Comparison of ENCODE assay signal across 23 cellular contexts in the genomic region with DNA sequence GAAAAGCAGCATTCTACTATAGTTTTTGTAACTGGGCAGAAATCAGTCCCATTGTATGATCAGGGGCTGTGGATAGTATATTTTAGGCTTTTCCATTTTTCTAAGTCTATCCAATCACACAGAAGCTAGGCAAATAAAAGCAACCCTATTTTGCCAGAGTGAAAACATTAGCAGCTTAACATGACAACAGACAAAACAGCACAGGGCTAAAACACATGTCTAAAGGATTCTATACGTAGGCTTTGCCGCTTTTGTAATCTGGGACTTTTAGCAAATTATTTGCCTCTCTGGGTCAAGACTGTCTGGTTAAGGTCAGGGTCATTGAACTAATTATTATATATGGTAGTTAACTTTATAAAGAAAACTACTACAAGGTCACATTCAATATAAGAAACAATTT. TPM values are rescaled to one million over a fixed set of nuclear protein-coding genes. Genes with fewer than 3 reads are reported as not detected.
"Had no signal": no experiment of that assay in that cellular context is flagged by ENCODE, and none has a peak within 500 bp of the region (broad histone marks: within the 10 kb centered on the region; RNA-seq: fewer than 3 reads in every experiment).

No MANE protein-coding gene starts in this region.

- H3K4me3 Mint-ChIP-seq: dendritic cell treated with granulocyte-macrophage colony-stimulating factor and Interleukin-4, amounts not matched to agents 40 ng/mL and 50 ng/mL, for 4 days; effector memory CD8-positive, alpha-beta T cell; naive thymus-derived CD8-positive, alpha-beta T cell; stimulated activated memory B cell treated with anti-CD40 and anti-IgM and Interleukin-4, amounts not matched to agents 10 μg/mL and 1 μg/mL and 100 μg/mL, for 72 hours; stimulated activated naive CD8-positive, alpha-beta T cell treated with anti-CD3 and anti-CD28 coated beads, Interleukin-15, Interleukin-2, amounts not matched to agents 100 ng/mL and 50 ng/mL, for 24 hours had no signal

- ATAC-seq: effector memory CD8-positive, alpha-beta T cell; gastroesophageal sphincter; left cardiac atrium; mucosa of descending colon; naive thymus-derived CD8-positive, alpha-beta T cell; stimulated activated memory B cell treated with anti-CD40 and anti-IgM and Interleukin-4, amounts not matched to agents 10 μg/mL and 1 μg/mL and 100 μg/mL, for 72 hours had no signal

- H3K27me3 ChIP-seq: esophagus muscularis mucosa, gastroesophageal sphincter, transverse colon had no signal

- H3K9me3 ChIP-seq: esophagus muscularis mucosa, gastroesophageal sphincter, mucosa of descending colon, neutrophil, sigmoid colon, thoracic aorta, transverse colon had no signal

- H3K9me3 Mint-ChIP-seq: dendritic cell treated with granulocyte-macrophage colony-stimulating factor and Interleukin-4, amounts not matched to agents 40 ng/mL and 50 ng/mL, for 4 days; effector memory CD8-positive, alpha-beta T cell; naive thymus-derived CD8-positive, alpha-beta T cell; stimulated activated memory B cell treated with anti-CD40 and anti-IgM and Interleukin-4, amounts not matched to agents 10 μg/mL and 1 μg/mL and 100 μg/mL, for 72 hours; stimulated activated naive CD8-positive, alpha-beta T cell treated with anti-CD3 and anti-CD28 coated beads, Interleukin-15, Interleukin-2, amounts not matched to agents 100 ng/mL and 50 ng/mL, for 24 hours had no signal

- H3K36me3 Mint-ChIP-seq: naive thymus-derived CD8-positive, alpha-beta T cell had no signal

- H3K27ac Mint-ChIP-seq: dendritic cell treated with granulocyte-macrophage colony-stimulating factor and Interleukin-4, amounts not matched to agents 40 ng/mL and 50 ng/mL, for 4 days; effector memory CD8-positive, alpha-beta T cell; stimulated activated naive CD8-positive, alpha-beta T cell treated with anti-CD3 and anti-CD28 coated beads, Interleukin-15, Interleukin-2, amounts not matched to agents 100 ng/mL and 50 ng/mL, for 24 hours had no signal

- DNase-seq: cerebellar nuclear complex; effector memory CD8-positive, alpha-beta T cell; foreskin fibroblast; glutamatergic neuron; kidney; left cardiac atrium; mammary epithelial cell; mucosa of descending colon; naive thymus-derived CD8-positive, alpha-beta T cell; sigmoid colon; stimulated activated CD4-positive, alpha-beta T cell treated with anti-CD3 and anti-CD28 coated beads, Interleukin-1b, Interleukin-23, amount 100 ng/mL, for 48 hours; stimulated activated CD4-positive, alpha-beta T cell treated with anti-CD3 and anti-CD28 coated beads, Interleukin-4, amount 100 ng/mL, for 24 hours; transverse colon had no signal

- H3K36me3 ChIP-seq: esophagus muscularis mucosa, gastroesophageal sphincter, neutrophil, sigmoid colon, thoracic aorta, transverse colon had no signal

- H3K27me3 Mint-ChIP-seq: stimulated activated memory B cell treated with anti-CD40 and anti-IgM and Interleukin-4, amounts not matched to agents 10 μg/mL and 1 μg/mL and 100 μg/mL, for 72 hours had no signal

- H3K27ac ChIP-seq: epithelial cell of prostate, esophagus muscularis mucosa, gastroesophageal sphincter, hepatocyte, neutrophil, sigmoid colon, thoracic aorta, transverse colon had no signal

- H3K4me3 ChIP-seq: esophagus muscularis mucosa, gastroesophageal sphincter, hepatocyte, mucosa of descending colon, sigmoid colon, thoracic aorta, transverse colon had no signal

RNA-seq across cellular contexts. Expression of a gene that starts 47.1 kb away (rescaled TPM):
- polyA plus RNA-seq: neural cell had no signal
